ENCODE assay signal across 1 cellular context in the genomic region with DNA sequence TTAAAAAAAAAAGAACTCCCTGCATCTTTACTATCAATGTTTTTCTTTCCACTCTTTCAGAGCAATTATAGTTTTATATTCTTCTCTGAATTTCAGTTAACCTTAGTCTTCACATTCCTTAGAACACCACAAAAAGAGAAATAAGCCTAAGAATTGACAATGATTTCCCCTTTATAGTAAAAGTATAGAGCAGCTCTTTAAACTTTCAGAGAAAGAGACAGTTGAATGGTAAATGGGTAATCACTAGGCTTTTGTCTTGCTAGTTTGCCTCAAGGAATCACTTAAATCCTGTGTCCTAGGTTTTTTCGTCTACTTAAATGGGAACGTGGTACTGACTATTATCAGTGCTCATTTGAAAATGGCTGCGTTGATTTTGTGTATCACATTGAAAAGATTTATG.
TF ChIP-seq lines count a peak whose summit lies in the region.

No MANE protein-coding gene starts in this region.

TF ChIP-seq in endothelial cell of umbilical vein, 7 proteins besides CTCF, POLR2A, EP300 and RAD21:
- TF ChIP-seq MAX (IDR thresholded peaks at IDR 0.05; ENCODE audit: insufficient read depth, insufficient read length) (no peak), FOS (IDR thresholded peaks at IDR 0.05; ENCODE audit: borderline replicate concordance, insufficient read depth, low read length) (no peak), JUN (IDR thresholded peaks at IDR 0.05; ENCODE audit: borderline replicate concordance, insufficient read depth, insufficient read length, low read depth) (no peak), MYC (IDR thresholded peaks at IDR 0.05; ENCODE audit: low read depth, low read length) (no peak), POLR2AphosphoS5 (IDR thresholded peaks at IDR 0.05; ENCODE audit: insufficient read depth, low read depth, low read length) (no peak), EZH2 (IDR thresholded peaks at IDR 0.05; ENCODE audit: borderline replicate concordance, low read depth, low read length, severe bottlenecking) (no peak), GATA2 (IDR thresholded peaks at IDR 0.05; ENCODE audit: insufficient read depth, insufficient read length, low read depth, low read length) (no peak)
